Comparison of ENCODE assay signal across 10 cellular contexts in the genomic region with DNA sequence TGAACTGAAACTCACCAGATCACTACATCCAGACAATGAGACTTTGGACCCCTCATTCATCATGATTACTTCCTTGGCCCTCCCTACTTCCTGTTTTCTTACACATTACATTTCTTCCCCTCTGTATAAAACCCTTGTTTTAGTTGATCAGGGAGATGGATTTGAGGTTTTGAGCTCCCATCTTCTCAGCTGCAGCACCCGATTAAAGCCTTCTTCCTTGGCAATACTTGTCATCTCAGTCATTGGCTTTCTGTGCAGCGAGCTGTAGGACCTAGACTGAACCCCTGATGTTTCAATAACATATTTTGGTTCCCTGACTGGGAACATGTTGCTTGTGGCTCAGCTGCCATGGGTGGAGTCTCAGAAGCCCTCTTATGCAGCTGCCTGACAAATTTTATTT. TPM values are rescaled to one million over a fixed set of nuclear protein-coding genes. Genes with fewer than 3 reads are reported as not detected.
"Had no signal": no experiment of that assay in that cellular context is flagged by ENCODE, and none has a peak within 500 bp of the region (broad histone marks: within the 10 kb centered on the region; RNA-seq: fewer than 3 reads in every experiment).

No MANE protein-coding gene starts in this region.

- FAIRE-seq: H1, H54 had no signal

- ATAC-seq: GM23338 had no signal

- DNase-seq: H9, HCEC 1CT, HFFc6, KG1 had no signal

- H3K27ac ChIP-seq: HL-60 had no signal

- H2AFZ ChIP-seq: GM23338 had no signal

- H3K4me3 ChIP-seq: GM23338 had no signal

- H3K4me2 ChIP-seq: GM23338 had no signal

RNA-seq across cellular contexts. Expression of a gene that starts 40.8 kb away (rescaled TPM):
- total RNA-seq: H1, H9, HT1080 had no signal
- polyA plus RNA-seq: GM23338, IgD-negative memory B cell had no signal

RNA-seq across cellular contexts. Expression of a gene that starts 56.0 kb away (rescaled TPM):
- total RNA-seq: GM23338, H9, HT1080 had no signal
- polyA plus RNA-seq: IgD-negative memory B cell had no signal
